10 cellular contexts compared by ENCODE assay signal in genomic region chr19:48819366-48819816, GRCh38. TPM values are rescaled to one million over a fixed set of nuclear protein-coding genes. Genes with fewer than 3 reads are reported as not detected.
A peak's percentile ranks its signal among the peaks of the same experiment; 100 is the strongest.
DNase-seq lines count a peak whose midpoint lies in the region; ATAC-seq, FAIRE-seq and TF ChIP-seq lines count a peak whose summit lies in the region.
"Had no signal": no experiment of that assay in that cellular context is flagged by ENCODE, and none has a peak within 500 bp of the region (broad histone marks: within the 10 kb centered on the region; RNA-seq: fewer than 3 reads in every experiment).

No MANE protein-coding gene starts in this region.

- H3K4me3 ChIP-seq in astrocyte (ENCODE audit: insufficient read depth, low read depth, low read length) (no peak overlapping the region), keratinocyte (ENCODE audit: control insufficient read depth in 2 of 3, extremely low read depth in 1 of 3, insufficient read depth in 2 of 3, low read depth in 1 of 3, low read length in 3 of 3) (no peak overlapping the region), tibial nerve (no peak overlapping the region)

- dilution Hi-C loops in keratinocyte (cut with MboI; ENCODE audit: extremely low pct_ligation_motif_present, low sequenced_read_pairs): no loop called here

- H3K9me3 ChIP-seq in astrocyte (ENCODE audit: insufficient read depth, low read depth, low read length) (peaks cover 2% of the 10 kb centered on the region), keratinocyte (ENCODE audit: control insufficient read depth, low read depth, low read length) (no peaks in the 10 kb centered on the region), tibial nerve (no peaks in the 10 kb centered on the region)
- no peaks in the 10 kb centered on the region for H3K9me3 ChIP-seq in CD4-positive, alpha-beta T cell (ENCODE audit: control insufficient read depth, low read length)

- no peaks in the 10 kb centered on the region for H3K4me1 Mint-ChIP-seq in astrocyte (ENCODE audit: low read depth, unreplicated experiment)
- peaks cover 10% of the 10 kb centered on the region for H3K4me1 Mint-ChIP-seq in CD4-positive, alpha-beta T cell (ENCODE audit: low read depth)
- H3K4me1 Mint-ChIP-seq in stimulated activated effector memory CD8-positive, alpha-beta T cell treated with anti-CD3 and anti-CD28 coated beads, Interleukin-12 subunit alpha, Interleukin-12 subunit beta, amount 100 ng/mL, for 72 hours: peaks cover 8% of the 10 kb centered on the region

- H3K27ac ChIP-seq in astrocyte (ENCODE audit: low read depth, low read length) (no peak overlapping the region), keratinocyte (ENCODE audit: control insufficient read depth, insufficient read depth, low read length) (no peak overlapping the region), tibial nerve (peak overlapping the region; percentile 61 to 86 (median 75))
- H3K27ac ChIP-seq in CD4-positive, alpha-beta T cell (ENCODE audit: low read depth, low read length): no peak overlapping the region

- H3K27me3 Mint-ChIP-seq in astrocyte (ENCODE audit: low read depth, unreplicated experiment): no peaks in the 10 kb centered on the region
- no peaks in the 10 kb centered on the region for H3K27me3 Mint-ChIP-seq in CD4-positive, alpha-beta T cell

- H3K27ac Mint-ChIP-seq in astrocyte (ENCODE audit: unreplicated experiment): peak overlapping the region; percentile 6
- no peak overlapping the region for H3K27ac Mint-ChIP-seq in CD4-positive, alpha-beta T cell
- H3K27ac Mint-ChIP-seq in stimulated activated effector memory CD8-positive, alpha-beta T cell treated with anti-CD3 and anti-CD28 coated beads, Interleukin-12 subunit alpha, Interleukin-12 subunit beta, amount 100 ng/mL, for 72 hours: no peak overlapping the region

- no peak for FAIRE-seq in astrocyte (lab: Jason Lieb, UNC)
- FAIRE-seq in keratinocyte (lab: Jason Lieb, UNC): peak; percentile 29

- no peaks in the 10 kb centered on the region for H3K79me2 ChIP-seq in astrocyte (ENCODE audit: insufficient read depth, low read length)
- no peaks in the 10 kb centered on the region for H3K79me2 ChIP-seq in keratinocyte (ENCODE audit: control insufficient read depth, insufficient read depth, low read length)

- H3K4me1 ChIP-seq in astrocyte (ENCODE audit: insufficient read depth, low read length) (no peaks in the 10 kb centered on the region), keratinocyte (ENCODE audit: control insufficient read depth, extremely low read depth, insufficient read depth, low read length) (peaks cover 5% of the 10 kb centered on the region), tibial nerve (peaks cover 0 to 21% (median 11%) of the 10 kb centered on the region in 4 donors)

- intact Hi-C loops in CD4-positive, alpha-beta T cell (cut with DNase I, micrococcal nuclease): no loop called here

- H4K20me1 ChIP-seq in astrocyte (ENCODE audit: insufficient read depth, low read length) (no peaks in the 10 kb centered on the region), keratinocyte (ENCODE audit: control insufficient read depth, extremely low read depth, insufficient read depth, low read length) (no peaks in the 10 kb centered on the region)

- POLR2A ChIA-PET in CD4-positive, alpha-beta T cell (lab: Charles Lee): no interaction called here

- no peak overlapping the region for H2AFZ ChIP-seq in astrocyte (ENCODE audit: low read depth, low read length)
- H2AFZ ChIP-seq in keratinocyte (ENCODE audit: control insufficient read depth, low read length): no peak overlapping the region

- peak; percentile 81 to 94 for TF ChIP-seq EP300 in tibial nerve (IDR thresholded peaks at IDR 0.05)

- no peak overlapping the region for H3K4me3 Mint-ChIP-seq in astrocyte (ENCODE audit: unreplicated experiment)
- H3K4me3 Mint-ChIP-seq in CD4-positive, alpha-beta T cell: no peak overlapping the region
- H3K4me3 Mint-ChIP-seq in stimulated activated effector memory CD8-positive, alpha-beta T cell treated with anti-CD3 and anti-CD28 coated beads, Interleukin-12 subunit alpha, Interleukin-12 subunit beta, amount 100 ng/mL, for 72 hours: no peak overlapping the region

- peaks cover 6% of the 10 kb centered on the region for H3K36me3 Mint-ChIP-seq in astrocyte (ENCODE audit: low read depth, unreplicated experiment)
- no peaks in the 10 kb centered on the region for H3K36me3 Mint-ChIP-seq in CD4-positive, alpha-beta T cell (ENCODE audit: low read depth)
- no peaks in the 10 kb centered on the region for H3K36me3 Mint-ChIP-seq in stimulated activated effector memory CD8-positive, alpha-beta T cell treated with anti-CD3 and anti-CD28 coated beads, Interleukin-12 subunit alpha, Interleukin-12 subunit beta, amount 100 ng/mL, for 72 hours

- DNase-seq in HPDE6-E6E7 (ENCODE audit: extremely low spot score): peak; percentile 61
- peak; percentile 57 for DNase-seq in astrocyte (ENCODE audit: low read depth)
- no peak for DNase-seq in keratinocyte (ENCODE audit: low read depth, low spot score)
- peak; percentile 86 to 96 for DNase-seq in tibial nerve (ENCODE audit: low spot score in 2 of 2)
- DNase-seq in COR-L47 (lab: John Stamatoyannopoulos, UW): no peak
- no peak for DNase-seq in CD4-positive, alpha-beta T cell
- DNase-seq in stimulated activated effector memory CD8-positive, alpha-beta T cell treated with anti-CD3 and anti-CD28 coated beads, Interleukin-12 subunit alpha, Interleukin-12 subunit beta, amount 100 ng/mL, for 72 hours (ENCODE audit: low spot score in 2 of 2): no peak
- DNase-seq: activated naive CD4-positive, alpha-beta T cell treated with anti-CD3 and anti-CD28 coated beads, Interleukin-2, amount 50 U/mL, for 16 hours; NK-92 treated with Interleukin-12 subunit alpha and Interleukin-12 subunit beta, amount 100 ng/mL, for 24 hours had no signal

- no peak overlapping the region for H3K9ac ChIP-seq in astrocyte (ENCODE audit: low read length)
- H3K9ac ChIP-seq in keratinocyte (ENCODE audit: control insufficient read depth, extremely low read depth, insufficient read depth, low read length): no peak overlapping the region

- no peak for ATAC-seq in CD4-positive, alpha-beta T cell (ENCODE audit: poor library complexity)
- no peak for ATAC-seq in stimulated activated effector memory CD8-positive, alpha-beta T cell treated with anti-CD3 and anti-CD28 coated beads, Interleukin-12 subunit alpha, Interleukin-12 subunit beta, amount 100 ng/mL, for 72 hours
- ATAC-seq in GM19035 (IDR thresholded peaks at IDR 0.05; ENCODE audit: unreplicated experiment): no peak

- no peak for TF ChIP-seq CTCF in astrocyte (IDR thresholded peaks at IDR 0.05; ENCODE audit: insufficient read depth, low read depth, low read length)
- no peak for TF ChIP-seq CTCF in keratinocyte (optimal IDR thresholded peaks at IDR 0.05 in 1 of 3, IDR thresholded peaks at IDR 0.05 in 1 of 3, conservative IDR thresholded peaks at IDR 0.05 in 1 of 3; ENCODE audit: extremely low read depth in 1 of 3, insufficient read depth in 2 of 3, low read length in 3 of 3)
- no peak for TF ChIP-seq CTCF in tibial nerve (IDR thresholded peaks at IDR 0.05)
- TF ChIP-seq CTCF in CD4-positive, alpha-beta T cell (IDR thresholded peaks at IDR 0.05): no peak

- WGBS in tibial nerve, 2 donors: 14 to 18% methylated on average over 4 of the region's 4 CpGs

- CTCF ChIA-PET in CD4-positive, alpha-beta T cell (lab: Charles Lee): no interaction called here

- H3K9me3 Mint-ChIP-seq in astrocyte (ENCODE audit: unreplicated experiment): no peaks in the 10 kb centered on the region
- no peaks in the 10 kb centered on the region for H3K9me3 Mint-ChIP-seq in CD4-positive, alpha-beta T cell
- H3K9me3 Mint-ChIP-seq in stimulated activated effector memory CD8-positive, alpha-beta T cell treated with anti-CD3 and anti-CD28 coated beads, Interleukin-12 subunit alpha, Interleukin-12 subunit beta, amount 100 ng/mL, for 72 hours: no peaks in the 10 kb centered on the region

- TF ChIP-seq POLR2A in tibial nerve (IDR thresholded peaks at IDR 0.05): no peak

- H3K36me3 ChIP-seq in astrocyte (ENCODE audit: insufficient read depth, low read length): no peaks in the 10 kb centered on the region
- H3K36me3 ChIP-seq in keratinocyte (ENCODE audit: control insufficient read depth in 2 of 2, extremely low read depth in 1 of 2, insufficient read depth in 2 of 2, low read length in 2 of 2): no peaks in the 10 kb centered on the region
- peaks cover 0 to 28% (median 0%) of the 10 kb centered on the region in 3 donors for H3K36me3 ChIP-seq in tibial nerve

- H3K4me2 ChIP-seq in astrocyte (ENCODE audit: low read length): no peak overlapping the region
- H3K4me2 ChIP-seq in keratinocyte (ENCODE audit: control insufficient read depth, extremely low read depth, insufficient read depth, low read depth, low read length): no peak overlapping the region

- H3K9me1 ChIP-seq in keratinocyte (ENCODE audit: control insufficient read depth, extremely low read depth, insufficient read depth, low read length): no peaks in the 10 kb centered on the region

- H3K27me3 ChIP-seq in astrocyte (ENCODE audit: insufficient read depth, low read length) (no peaks in the 10 kb centered on the region), keratinocyte (ENCODE audit: control insufficient read depth, extremely low read depth, insufficient read depth, low read length) (no peaks in the 10 kb centered on the region), tibial nerve (no peaks in the 10 kb centered on the region)
- H3K27me3 ChIP-seq in CD4-positive, alpha-beta T cell (ENCODE audit: control insufficient read depth, insufficient read depth, low read length): no peaks in the 10 kb centered on the region

RNA-seq across cellular contexts. Expression of gene BCAT2, which starts 8.6 kb away (rescaled TPM):
- 38.1 and 41.5 TPM in 2 replicates for total RNA-seq in astrocyte
- 19.0 to 27.3 TPM (median 20.4 TPM) in 3 replicates for polyA plus RNA-seq in keratinocyte
- polyA plus RNA-seq in keratinocyte (2011; ENCODE audit: low read depth): 4.2 TPM
- 14.8 and 29.0 TPM in 2 replicates for polyA plus RNA-seq in keratinocyte (2011; cell fraction: cytosol; rRNA removed)
- polyA plus RNA-seq in keratinocyte (2011; cell fraction: nucleus; rRNA removed): 25.5 and 32.5 TPM in 2 replicates
- polyA plus RNA-seq in keratinocyte (2012; ENCODE audit: low replicate concordance): 15.8 and 34.4 TPM in 2 replicates
- polyA minus RNA-seq in keratinocyte: 17.1 to 44.5 TPM (median 20.2 TPM) in 3 replicates
- 27.6 TPM for polyA minus RNA-seq in keratinocyte (2011; cell fraction: cytosol; rRNA and poly(A)+ RNA removed)
- polyA minus RNA-seq in keratinocyte (2011; cell fraction: nucleus; rRNA and poly(A)+ RNA removed): 11.3 and 11.9 TPM in 2 replicates
- total RNA-seq in tibial nerve: 100 to 1,000 TPM in 1 of 4 donors, 10 to 100 TPM in 3; 75.8 to 108 (median 88.3) TPM
- total RNA-seq in CD4-positive, alpha-beta T cell: 10 to 100 TPM; 10.5 to 11.0 TPM

RNA-seq across cellular contexts. Expression of gene HSD17B14, which starts 16.9 kb away (rescaled TPM):
- total RNA-seq in astrocyte (8.2 and 9.7 TPM in 2 replicates), tibial nerve (10 to 100 TPM; 20.1 to 34.5 (median 26.3) TPM)
- 0.92 to 1.2 TPM (median 1.0 TPM) in 3 replicates for polyA plus RNA-seq in keratinocyte
- polyA plus RNA-seq in keratinocyte (2011; ENCODE audit: low read depth): 0.75 TPM
- polyA plus RNA-seq in keratinocyte (2011; cell fraction: cytosol; rRNA removed): 0.52 and 1.5 TPM in 2 replicates
- 1.6 and 3.9 TPM in 2 replicates for polyA plus RNA-seq in keratinocyte (2011; cell fraction: nucleus; rRNA removed)
- polyA plus RNA-seq in keratinocyte (2012; ENCODE audit: low replicate concordance): 1.7 TPM in 2 replicates
- polyA minus RNA-seq in keratinocyte: 0.86 to 2.1 TPM in 2 of 3 replicates, not detected in the other
- not detected for polyA minus RNA-seq in keratinocyte (2011; cell fraction: cytosol; rRNA and poly(A)+ RNA removed)
- polyA minus RNA-seq in keratinocyte (2011; cell fraction: nucleus; rRNA and poly(A)+ RNA removed): 0.54 and 1.1 TPM in 2 replicates
- total RNA-seq in CD4-positive, alpha-beta T cell: 1 to 10 TPM in 1 of 2 experiments, under 1 TPM in 1; 0.93 to 1.3 TPM

RNA-seq across cellular contexts. Expression of gene PLEKHA4, which starts 49.0 kb away (rescaled TPM):
- 27.5 and 32.8 TPM in 2 replicates for total RNA-seq in astrocyte
- polyA plus RNA-seq in keratinocyte: 1.2 to 2.2 TPM (median 1.8 TPM) in 3 replicates
- polyA plus RNA-seq in keratinocyte (2011; ENCODE audit: low read depth): 0.62 TPM
- polyA plus RNA-seq in keratinocyte (2011; cell fraction: cytosol; rRNA removed): 0.55 and 2.3 TPM in 2 replicates
- 1.5 and 2.4 TPM in 2 replicates for polyA plus RNA-seq in keratinocyte (2011; cell fraction: nucleus; rRNA removed)
- polyA plus RNA-seq in keratinocyte (2012; ENCODE audit: low replicate concordance): 1.7 and 3.9 TPM in 2 replicates
- 0.89 to 2.5 TPM (median 1.1 TPM) in 3 replicates for polyA minus RNA-seq in keratinocyte
- not detected for polyA minus RNA-seq in keratinocyte (2011; cell fraction: cytosol; rRNA and poly(A)+ RNA removed)
- polyA minus RNA-seq in keratinocyte (2011; cell fraction: nucleus; rRNA and poly(A)+ RNA removed): 1.2 TPM in 2 replicates
- total RNA-seq in tibial nerve: 100 to 1,000 TPM; 211 to 444 (median 282) TPM
- total RNA-seq in CD4-positive, alpha-beta T cell: 1 to 10 TPM; 1.4 to 2.7 TPM

RNA-seq across cellular contexts. Expression of gene PPP1R15A, which starts 52.8 kb away (rescaled TPM):
- total RNA-seq in astrocyte (39.5 and 53.2 TPM in 2 replicates), tibial nerve (100 to 1,000 TPM in 2 of 4 donors, 10 to 100 TPM in 2; 81.0 to 171 (median 101) TPM)
- polyA plus RNA-seq in keratinocyte: 23.6 to 36.6 TPM (median 32.5 TPM) in 3 replicates
- polyA plus RNA-seq in keratinocyte (2011; ENCODE audit: low read depth): 275 TPM
- polyA plus RNA-seq in keratinocyte (2011; cell fraction: cytosol; rRNA removed): 22.9 and 36.2 TPM in 2 replicates
- 123 and 136 TPM in 2 replicates for polyA plus RNA-seq in keratinocyte (2011; cell fraction: nucleus; rRNA removed)
- 32.9 and 274 TPM in 2 replicates for polyA plus RNA-seq in keratinocyte (2012; ENCODE audit: low replicate concordance)
- 9.5 to 14.6 TPM (median 9.9 TPM) in 3 replicates for polyA minus RNA-seq in keratinocyte
- 22.8 TPM for polyA minus RNA-seq in keratinocyte (2011; cell fraction: cytosol; rRNA and poly(A)+ RNA removed)
- polyA minus RNA-seq in keratinocyte (2011; cell fraction: nucleus; rRNA and poly(A)+ RNA removed): 48.4 and 55.3 TPM in 2 replicates
- total RNA-seq in CD4-positive, alpha-beta T cell: 100 to 1,000 TPM; 569 to 584 TPM

Comparison
In these comparisons a context has a peak if more than half of its experiments do, and no peak if none do; other contexts are left out.
1. DNase-seq: peak in HPDE6-E6E7 (single experiment), astrocyte (single experiment) and tibial nerve (2 of 2); none in keratinocyte (single experiment), COR-L47 (single experiment), CD4-positive, alpha-beta T cell (0 of 10) and stimulated activated effector memory CD8-positive, alpha-beta T cell treated with anti-CD3 and anti-CD28 coated beads, Interleukin-12 subunit alpha, Interleukin-12 subunit beta, amount 100 ng/mL, for 72 hours (0 of 2).
2. H3K27ac ChIP-seq: peak in tibial nerve (4 of 4); none in astrocyte (single experiment), keratinocyte (single experiment) and CD4-positive, alpha-beta T cell (single experiment).